8 cellular contexts compared by ENCODE assay signal in genomic region chr2:88880441-88880953, GRCh38.
DNase-seq lines count a peak whose midpoint lies in the region; ATAC-seq and TF ChIP-seq lines count a peak whose summit lies in the region.

No MANE protein-coding gene starts in this region.

- DNase-seq in AG10803 (ENCODE audit: low read depth) (peak; percentile 44), LNCaP clone FGC (ENCODE audit: low read depth) (peak; percentile 15), RWPE2 (ENCODE audit: low spot score) (no peak), dedifferentiated amniotic fluid mesenchymal stem cell (ENCODE audit: extremely low spot score) (peak; percentile 56), lung microvascular endothelial cell (ENCODE audit: low read depth in 2 of 2) (peak; percentile 68 to 76), tibial nerve (ENCODE audit: low spot score in 2 of 2) (peak in 1 of 2 donors; percentile 66)

- no peak for TF ChIP-seq POLR2A in tibial nerve (IDR thresholded peaks at IDR 0.05)

- peak; percentile 87 for TF ChIP-seq CTCF in AG10803 (conservative IDR thresholded peaks at IDR 0.05; ENCODE audit: low read length)
- TF ChIP-seq CTCF in GM12875 (IDR thresholded peaks at IDR 0.05; ENCODE audit: borderline replicate concordance, insufficient read depth, low read depth, low read length) = peak; percentile 56; the same call in 1 of the 2 replicates
- TF ChIP-seq CTCF in LNCaP clone FGC (IDR thresholded peaks at IDR 0.05; ENCODE audit: control insufficient read depth, extremely low read depth, insufficient read depth) = peak; percentile 75
- peak; percentile 85 for TF ChIP-seq CTCF in RWPE2 (IDR thresholded peaks at IDR 0.05; ENCODE audit: poor library complexity, severe bottlenecking)
- TF ChIP-seq CTCF in tibial nerve (IDR thresholded peaks at IDR 0.05) = peak; percentile 54 to 67 (median 58)

- TF ChIP-seq EP300 in tibial nerve (IDR thresholded peaks at IDR 0.05) = no peak

- H3K9me3 ChIP-seq in RWPE2 (ENCODE audit: severe bottlenecking) (no peaks in the 10 kb centered on the region), tibial nerve (no peaks in the 10 kb centered on the region)

- H3K4me3 ChIP-seq in AG10803 (ENCODE audit: low read length) (no peak overlapping the region), GM12875 (ENCODE audit: low read depth, low read length) (peak overlapping the region; percentile 5), LNCaP clone FGC (ENCODE audit: low read depth, low read length) (no peak overlapping the region), RWPE2 (ENCODE audit: severe bottlenecking) (no peak overlapping the region), tibial nerve (no peak overlapping the region)

- H3K36me3 ChIP-seq in RWPE2 (ENCODE audit: low read depth) = no peaks in the 10 kb centered on the region
- H3K36me3 ChIP-seq in tibial nerve = no peaks in the 10 kb centered on the region

- H3K27ac ChIP-seq in RWPE2 (ENCODE audit: poor library complexity, severe bottlenecking) = no peak overlapping the region
- no peak overlapping the region for H3K27ac ChIP-seq in tibial nerve

- peak; percentile 77 for ATAC-seq in RWPE2 (ENCODE audit: low read depth)
- no peak for ATAC-seq in HG02588 (IDR thresholded peaks at IDR 0.05; ENCODE audit: unreplicated experiment)

- H3K27me3 ChIP-seq in RWPE2 (ENCODE audit: insufficient read depth, poor library complexity, severe bottlenecking) = peaks cover 13% of the 10 kb centered on the region
- H3K27me3 ChIP-seq in tibial nerve = no peaks in the 10 kb centered on the region

- 7 to 22% methylated on average over 11 of the region's 11 CpGs for WGBS in tibial nerve, 2 donors

- no peaks in the 10 kb centered on the region for H3K4me1 ChIP-seq in RWPE2 (ENCODE audit: insufficient read depth, poor library complexity, severe bottlenecking)
- H3K4me1 ChIP-seq in tibial nerve = peaks cover 0 to 11% (median 0%) of the 10 kb centered on the region in 4 donors
